ENCODE assay signal across 1 cellular context in the genomic region with DNA sequence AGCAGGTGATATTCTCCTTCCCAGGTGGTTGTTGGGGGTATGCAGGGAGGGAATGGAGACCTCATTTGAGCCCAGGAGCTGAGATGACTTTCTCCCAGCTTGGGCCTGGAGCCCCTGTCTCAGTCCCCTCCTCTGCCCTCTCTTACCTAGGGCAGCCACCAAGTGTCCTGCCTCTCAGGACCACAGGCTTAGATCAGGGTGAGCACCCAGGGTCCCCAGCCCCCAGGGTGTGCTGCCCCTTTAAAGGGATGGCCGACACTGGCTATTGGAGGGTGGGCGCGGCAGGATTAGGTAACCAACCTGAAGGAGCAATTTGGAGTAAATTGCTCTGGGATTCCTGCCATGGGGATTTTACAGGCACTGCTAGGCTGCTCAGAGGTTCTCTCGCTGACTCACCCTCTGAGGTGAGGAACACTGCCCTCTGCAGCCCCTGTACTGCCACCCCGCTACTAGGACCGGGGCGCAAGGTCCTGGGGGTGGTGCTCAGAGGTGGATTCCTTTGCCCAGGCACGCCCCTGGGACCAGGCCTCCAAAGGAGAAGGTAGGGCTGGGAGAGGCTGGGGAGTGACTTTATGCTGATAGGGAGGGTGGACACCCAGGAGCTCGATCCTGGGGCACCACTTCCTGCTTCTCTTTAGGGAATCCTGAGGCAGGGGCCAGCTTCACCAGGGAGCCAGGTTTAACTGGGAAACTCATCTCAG.
A peak's percentile ranks its signal among the peaks of the same experiment; 100 is the strongest.
TF ChIP-seq lines count a peak whose summit lies in the region.

No MANE protein-coding gene starts in this region.

TF ChIP-seq in HepG2, 621 proteins besides CTCF, POLR2A, EP300 and RAD21 (continued from another document and continues in another):
- TF ChIP-seq RCOR2 (CRISPR knock-in tag; IDR thresholded peaks at IDR 0.05) (peak; percentile 39; the same call in 1 of the 2 replicates), TSC22D2 (CRISPR knock-in tag; IDR thresholded peaks at IDR 0.05; ENCODE audit: borderline replicate concordance) (no peak; the same call in 1 of the 2 replicates), KDM5A (IDR thresholded peaks at IDR 0.05; ENCODE audit: borderline replicate concordance, low read length) (no peak), KLF6 (CRISPR knock-in tag; IDR thresholded peaks at IDR 0.05) (no peak), ZNF891 (CRISPR knock-in tag; IDR thresholded peaks at IDR 0.05) (peak; percentile 19; the same call in 1 of the 2 replicates), ZBTB7B (CRISPR knock-in tag; IDR thresholded peaks at IDR 0.05) (peak; percentile 70; the same call in 1 of the 2 replicates), ZNF784 (CRISPR knock-in tag; IDR thresholded peaks at IDR 0.05; ENCODE audit: borderline replicate concordance) (no peak; the same call in 1 of the 2 replicates), SIN3A (IDR thresholded peaks at IDR 0.05; ENCODE audit: borderline replicate concordance, low read depth, low read length) (peak; percentile 44; the same call in 1 of the 2 replicates), CREB3 (CRISPR knock-in tag; IDR thresholded peaks at IDR 0.05) (no peak), SKI (IDR thresholded peaks at IDR 0.05; ENCODE audit: partially characterized antibody) (no peak), MYC (CRISPR knock-in tag; IDR thresholded peaks at IDR 0.05; ENCODE audit: borderline replicate concordance) (peak; percentile 33; the same call in 1 of the 2 replicates), ZNF780A (CRISPR knock-in tag; IDR thresholded peaks at IDR 0.05) (no peak), MTF1 (CRISPR knock-in tag; IDR thresholded peaks at IDR 0.05) (no peak), CBFB (CRISPR knock-in tag; IDR thresholded peaks at IDR 0.05) (no peak), EEA1 (CRISPR knock-in tag; IDR thresholded peaks at IDR 0.05; ENCODE audit: borderline replicate concordance) (no peak), THAP7 (CRISPR knock-in tag; IDR thresholded peaks at IDR 0.05) (peak; percentile 22; the same call in 1 of the 2 replicates), THAP11 (CRISPR knock-in tag; IDR thresholded peaks at IDR 0.05) (0 out of 2 replicates have a peak, but pooled peaks have one; percentile 42), DMTF1 (CRISPR knock-in tag; IDR thresholded peaks at IDR 0.05) (no peak), SMARCC2 (IDR thresholded peaks at IDR 0.05) (no peak), HES4 (CRISPR knock-in tag; IDR thresholded peaks at IDR 0.05; ENCODE audit: borderline replicate concordance) (no peak), ZNF746 (CRISPR knock-in tag; IDR thresholded peaks at IDR 0.05) (no peak), SRSF1 (optimal IDR thresholded peaks at IDR 0.05; ENCODE audit: low read depth, low read length) (no peak), ZNF644 (CRISPR knock-in tag; IDR thresholded peaks at IDR 0.05; ENCODE audit: low read depth) (no peak), BRCA1 (CRISPR knock-in tag; IDR thresholded peaks at IDR 0.05) (no peak), GPBP1L1 (CRISPR knock-in tag; IDR thresholded peaks at IDR 0.05) (no peak), CCAR2 (optimal IDR thresholded peaks at IDR 0.05; ENCODE audit: low read depth, low read length) (no peak), ZKSCAN1 (IDR thresholded peaks at IDR 0.05; ENCODE audit: low read length) (no peak), GPN1 (CRISPR knock-in tag; IDR thresholded peaks at IDR 0.05; ENCODE audit: borderline replicate concordance) (no peak), TEAD2 (CRISPR knock-in tag; IDR thresholded peaks at IDR 0.05) (no peak), ZSCAN29 (CRISPR knock-in tag; conservative IDR thresholded peaks at IDR 0.05) (no peak), CC2D1A (CRISPR knock-in tag; IDR thresholded peaks at IDR 0.05) (no peak), FOSL2 (CRISPR knock-in tag; IDR thresholded peaks at IDR 0.05) (peak; percentile 95), ZNF768 (CRISPR knock-in tag; IDR thresholded peaks at IDR 0.05) (no peak), ZNF337 (CRISPR knock-in tag; IDR thresholded peaks at IDR 0.05; ENCODE audit: borderline replicate concordance, low read depth) (no peak), ZFP1 (CRISPR knock-in tag; IDR thresholded peaks at IDR 0.05) (no peak), ZEB1 (IDR thresholded peaks at IDR 0.05; ENCODE audit: insufficient replicate concordance, low read depth) (no peak), ZSCAN30 (CRISPR knock-in tag; IDR thresholded peaks at IDR 0.05) (no peak), MAX (IDR thresholded peaks at IDR 0.05) (no peak; the same call in 1 of the 2 replicates), HNF4A (CRISPR knock-in tag; IDR thresholded peaks at IDR 0.05) (peak; percentile 68), ZNF547 (CRISPR knock-in tag; IDR thresholded peaks at IDR 0.05) (no peak), ZNF205 (CRISPR knock-in tag; IDR thresholded peaks at IDR 0.05) (peak; percentile 85; the same call in 1 of the 2 replicates)
- TF ChIP-seq, protein P1, sequence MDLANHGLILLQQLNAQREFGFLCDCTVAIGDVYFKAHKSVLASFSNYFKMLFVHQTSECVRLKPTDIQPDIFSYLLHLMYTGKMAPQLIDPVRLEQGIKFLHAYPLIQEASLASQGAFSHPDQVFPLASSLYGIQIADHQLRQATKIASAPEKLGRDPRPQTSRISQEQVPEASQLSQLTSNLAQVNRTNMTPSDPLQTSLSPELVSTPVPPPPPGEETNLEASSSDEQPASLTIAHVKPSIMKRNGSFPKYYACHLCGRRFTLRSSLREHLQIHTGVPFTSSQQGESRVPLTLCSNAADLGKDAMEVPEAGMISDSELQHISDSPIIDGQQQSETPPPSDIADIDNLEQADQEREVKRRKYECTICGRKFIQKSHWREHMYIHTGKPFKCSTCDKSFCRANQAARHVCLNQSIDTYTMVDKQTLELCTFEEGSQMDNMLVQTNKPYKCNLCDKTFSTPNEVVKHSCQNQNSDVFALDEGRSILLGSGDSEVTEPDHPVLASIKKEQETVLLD (CRISPR knock-in tag; IDR thresholded peaks at IDR 0.05; ENCODE audit: low read depth), result no peak
- TF ChIP-seq, protein P2, sequence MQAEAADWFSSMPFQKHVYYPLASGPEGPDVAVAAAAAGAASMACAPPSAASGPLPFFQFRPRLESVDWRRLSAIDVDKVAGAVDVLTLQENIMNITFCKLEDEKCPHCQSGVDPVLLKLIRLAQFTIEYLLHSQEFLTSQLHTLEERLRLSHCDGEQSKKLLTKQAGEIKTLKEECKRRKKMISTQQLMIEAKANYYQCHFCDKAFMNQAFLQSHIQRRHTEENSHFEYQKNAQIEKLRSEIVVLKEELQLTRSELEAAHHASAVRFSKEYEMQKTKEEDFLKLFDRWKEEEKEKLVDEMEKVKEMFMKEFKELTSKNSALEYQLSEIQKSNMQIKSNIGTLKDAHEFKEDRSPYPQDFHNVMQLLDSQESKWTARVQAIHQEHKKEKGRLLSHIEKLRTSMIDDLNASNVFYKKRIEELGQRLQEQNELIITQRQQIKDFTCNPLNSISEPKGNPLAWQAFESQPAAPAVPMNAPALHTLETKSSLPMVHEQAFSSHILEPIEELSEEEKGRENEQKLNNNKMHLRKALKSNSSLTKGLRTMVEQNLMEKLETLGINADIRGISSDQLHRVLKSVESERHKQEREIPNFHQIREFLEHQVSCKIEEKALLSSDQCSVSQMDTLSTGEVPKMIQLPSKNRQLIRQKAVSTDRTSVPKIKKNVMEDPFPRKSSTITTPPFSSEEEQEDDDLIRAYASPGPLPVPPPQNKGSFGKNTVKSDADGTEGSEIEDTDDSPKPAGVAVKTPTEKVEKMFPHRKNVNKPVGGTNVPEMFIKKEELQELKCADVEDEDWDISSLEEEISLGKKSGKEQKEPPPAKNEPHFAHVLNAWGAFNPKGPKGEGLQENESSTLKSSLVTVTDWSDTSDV (CRISPR knock-in tag; IDR thresholded peaks at IDR 0.05), result 0 out of 2 replicates have a peak, but pooled peaks have one; percentile 50
- TF ChIP-seq, protein P3, sequence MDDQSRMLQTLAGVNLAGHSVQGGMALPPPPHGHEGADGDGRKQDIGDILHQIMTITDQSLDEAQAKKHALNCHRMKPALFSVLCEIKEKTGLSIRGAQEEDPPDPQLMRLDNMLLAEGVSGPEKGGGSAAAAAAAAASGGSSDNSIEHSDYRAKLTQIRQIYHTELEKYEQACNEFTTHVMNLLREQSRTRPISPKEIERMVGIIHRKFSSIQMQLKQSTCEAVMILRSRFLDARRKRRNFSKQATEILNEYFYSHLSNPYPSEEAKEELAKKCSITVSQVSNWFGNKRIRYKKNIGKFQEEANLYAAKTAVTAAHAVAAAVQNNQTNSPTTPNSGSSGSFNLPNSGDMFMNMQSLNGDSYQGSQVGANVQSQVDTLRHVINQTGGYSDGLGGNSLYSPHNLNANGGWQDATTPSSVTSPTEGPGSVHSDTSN (CRISPR knock-in tag; IDR thresholded peaks at IDR 0.05; ENCODE audit: borderline replicate concordance), result no peak
- TF ChIP-seq, protein P4, sequence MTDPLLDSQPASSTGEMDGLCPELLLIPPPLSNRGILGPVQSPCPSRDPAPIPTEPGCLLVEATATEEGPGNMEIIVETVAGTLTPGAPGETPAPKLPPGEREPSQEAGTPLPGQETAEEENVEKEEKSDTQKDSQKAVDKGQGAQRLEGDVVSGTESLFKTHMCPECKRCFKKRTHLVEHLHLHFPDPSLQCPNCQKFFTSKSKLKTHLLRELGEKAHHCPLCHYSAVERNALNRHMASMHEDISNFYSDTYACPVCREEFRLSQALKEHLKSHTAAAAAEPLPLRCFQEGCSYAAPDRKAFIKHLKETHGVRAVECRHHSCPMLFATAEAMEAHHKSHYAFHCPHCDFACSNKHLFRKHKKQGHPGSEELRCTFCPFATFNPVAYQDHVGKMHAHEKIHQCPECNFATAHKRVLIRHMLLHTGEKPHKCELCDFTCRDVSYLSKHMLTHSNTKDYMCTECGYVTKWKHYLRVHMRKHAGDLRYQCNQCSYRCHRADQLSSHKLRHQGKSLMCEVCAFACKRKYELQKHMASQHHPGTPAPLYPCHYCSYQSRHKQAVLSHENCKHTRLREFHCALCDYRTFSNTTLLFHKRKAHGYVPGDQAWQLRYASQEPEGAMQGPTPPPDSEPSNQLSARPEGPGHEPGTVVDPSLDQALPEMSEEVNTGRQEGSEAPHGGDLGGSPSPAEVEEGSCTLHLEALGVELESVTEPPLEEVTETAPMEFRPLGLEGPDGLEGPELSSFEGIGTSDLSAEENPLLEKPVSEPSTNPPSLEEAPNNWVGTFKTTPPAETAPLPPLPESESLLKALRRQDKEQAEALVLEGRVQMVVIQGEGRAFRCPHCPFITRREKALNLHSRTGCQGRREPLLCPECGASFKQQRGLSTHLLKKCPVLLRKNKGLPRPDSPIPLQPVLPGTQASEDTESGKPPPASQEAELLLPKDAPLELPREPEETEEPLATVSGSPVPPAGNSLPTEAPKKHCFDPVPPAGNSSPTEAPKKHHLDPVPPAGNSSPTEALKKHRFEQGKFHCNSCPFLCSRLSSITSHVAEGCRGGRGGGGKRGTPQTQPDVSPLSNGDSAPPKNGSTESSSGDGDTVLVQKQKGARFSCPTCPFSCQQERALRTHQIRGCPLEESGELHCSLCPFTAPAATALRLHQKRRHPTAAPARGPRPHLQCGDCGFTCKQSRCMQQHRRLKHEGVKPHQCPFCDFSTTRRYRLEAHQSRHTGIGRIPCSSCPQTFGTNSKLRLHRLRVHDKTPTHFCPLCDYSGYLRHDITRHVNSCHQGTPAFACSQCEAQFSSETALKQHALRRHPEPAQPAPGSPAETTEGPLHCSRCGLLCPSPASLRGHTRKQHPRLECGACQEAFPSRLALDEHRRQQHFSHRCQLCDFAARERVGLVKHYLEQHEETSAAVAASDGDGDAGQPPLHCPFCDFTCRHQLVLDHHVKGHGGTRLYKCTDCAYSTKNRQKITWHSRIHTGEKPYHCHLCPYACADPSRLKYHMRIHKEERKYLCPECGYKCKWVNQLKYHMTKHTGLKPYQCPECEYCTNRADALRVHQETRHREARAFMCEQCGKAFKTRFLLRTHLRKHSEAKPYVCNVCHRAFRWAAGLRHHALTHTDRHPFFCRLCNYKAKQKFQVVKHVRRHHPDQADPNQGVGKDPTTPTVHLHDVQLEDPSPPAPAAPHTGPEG (CRISPR knock-in tag; IDR thresholded peaks at IDR 0.05), result no peak
